ENCODE assay signal across 18 cellular contexts in the genomic region with DNA sequence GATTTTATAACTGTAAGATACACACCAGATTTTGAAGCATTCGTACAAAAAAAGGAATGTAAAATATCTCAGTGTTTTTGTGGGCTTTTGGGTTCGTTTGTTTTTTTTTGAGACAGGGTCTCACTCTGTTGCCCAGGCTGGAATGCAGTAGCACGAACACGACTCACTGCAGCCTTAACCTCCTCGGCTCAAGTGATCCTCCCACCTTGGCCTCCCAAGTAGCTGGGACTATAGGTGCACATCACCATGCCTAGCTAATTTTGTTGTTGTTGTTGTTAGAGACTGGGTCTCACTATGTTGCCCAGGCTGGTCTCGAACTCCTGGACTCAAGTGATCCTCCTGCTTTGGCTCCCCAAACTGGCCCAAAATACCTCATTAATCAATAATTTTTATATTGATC. TPM values are rescaled to one million over a fixed set of nuclear protein-coding genes. Genes with fewer than 3 reads are reported as not detected.
DNase-seq lines count a peak whose midpoint lies in the region; ATAC-seq, FAIRE-seq and TF ChIP-seq lines count a peak whose summit lies in the region.
"Had no signal": no experiment of that assay in that cellular context is flagged by ENCODE, and none has a peak within 500 bp of the region (broad histone marks: within the 10 kb centered on the region; RNA-seq: fewer than 3 reads in every experiment).

No MANE protein-coding gene starts in this region.

- H3K9me2 ChIP-seq in OCI-LY7 (ENCODE audit: insufficient read depth, low read length), result no peaks in the 10 kb centered on the region

- TF ChIP-seq CTCF in HepG2 (CRISPR knock-in tag; IDR thresholded peaks at IDR 0.05) (no peak), right lobe of liver (IDR thresholded peaks at IDR 0.05) (no peak), OCI-LY7 (conservative IDR thresholded peaks at IDR 0.05; ENCODE audit: low read length) (no peak), GM13977 (IDR thresholded peaks at IDR 0.05; ENCODE audit: extremely low read depth, insufficient read depth, missing control alignments) (no peak), mucosa of descending colon (IDR thresholded peaks at IDR 0.05) (no peak)

- H3K9me3 ChIP-seq in HepG2 (ENCODE audit: low read length), result no peaks in the 10 kb centered on the region
- no peaks in the 10 kb centered on the region for H3K9me3 ChIP-seq in right lobe of liver
- no peaks in the 10 kb centered on the region for H3K9me3 ChIP-seq in OCI-LY7 (ENCODE audit: low read length)
- no peaks in the 10 kb centered on the region for H3K9me3 ChIP-seq in naive thymus-derived CD4-positive, alpha-beta T cell (ENCODE audit: control insufficient read depth in 2 of 3, low read length in 3 of 3)
- no peaks in the 10 kb centered on the region for H3K9me3 ChIP-seq in mucosa of descending colon

- no peak for TF ChIP-seq RAD21 in HepG2 (CRISPR knock-in tag; IDR thresholded peaks at IDR 0.05)

- no peaks in the 10 kb centered on the region for H4K20me1 ChIP-seq in HepG2 (ENCODE audit: insufficient read depth, low read length)
- H4K20me1 ChIP-seq in OCI-LY7 (ENCODE audit: insufficient read depth, low read length), result no peaks in the 10 kb centered on the region

- peaks cover 10% of the 10 kb centered on the region for H3K79me2 ChIP-seq in HepG2 (ENCODE audit: insufficient read depth, low read length)
- peaks cover 17% of the 10 kb centered on the region; the same call in 1 of the 2 replicates for H3K79me2 ChIP-seq in OCI-LY7 (ENCODE audit: insufficient read depth, low read depth, low read length)

- DNase-seq in HepG2 (ENCODE audit: low spot score) (no peak), right lobe of liver (no peak), OCI-LY7 (ENCODE audit: low spot score) (no peak), GM13977 (ENCODE audit: low spot score) (no peak), NCI-H2029 (lab: John Stamatoyannopoulos, UW) (no peak), mucosa of descending colon (no peak)
- no peak for DNase-seq in naive thymus-derived CD4-positive, alpha-beta T cell
- DNase-seq: 8988T; AML-193; CD4-positive, CD25-positive, alpha-beta regulatory T cell; DMS79; EL; HCEC 1CT; IMR-90 had no signal

- H3K27ac ChIP-seq in HepG2 (ENCODE audit: extremely low read length, insufficient read depth, low read length) (no peak overlapping the region), right lobe of liver (no peak overlapping the region), OCI-LY7 (ENCODE audit: low read depth, low read length, poor library complexity, severe bottlenecking) (no peak overlapping the region)
- no peak overlapping the region for H3K27ac ChIP-seq in naive thymus-derived CD4-positive, alpha-beta T cell (ENCODE audit: low read depth, low read length)

- H3K27me3 Mint-ChIP-seq in naive thymus-derived CD4-positive, alpha-beta T cell, result no peaks in the 10 kb centered on the region
- H3K27me3 Mint-ChIP-seq: CD4-positive, CD25-positive, alpha-beta regulatory T cell had no signal

- H3K27ac Mint-ChIP-seq in naive thymus-derived CD4-positive, alpha-beta T cell, result peak overlapping the region in 7 of 9 donors; percentile 20 to 89 (median 68)

- H3K9me3 Mint-ChIP-seq in naive thymus-derived CD4-positive, alpha-beta T cell, result peaks cover 0 to 4% (median 0%) of the 10 kb centered on the region in 11 donors
- H3K9me3 Mint-ChIP-seq: CD4-positive, CD25-positive, alpha-beta regulatory T cell had no signal

- TF ChIP-seq EP300 in HepG2 (IDR thresholded peaks at IDR 0.05; ENCODE audit: low read depth in 2 of 2, low read length in 2 of 2) (no peak), HepG2 (CRISPR knock-in tag; IDR thresholded peaks at IDR 0.05; ENCODE audit: borderline replicate concordance) (no peak)

- CTCF ChIA-PET in HepG2 (lab: Yijun Ruan, JAX; ENCODE audit: low intra/inter-chr PET ratio, low total read pairs) (no interaction called here), OCI-LY7 (lab: Charles Lee; ENCODE audit: unreplicated experiment) (no interaction called here)
- CTCF ChIA-PET in naive thymus-derived CD4-positive, alpha-beta T cell (lab: Charles Lee), result interaction anchor here (0.6 to 1.2 kb wide), 3 partner anchors 14 to 52 kb away, joined by 3 to 4 read pairs (median 3); no protein-coding TSS in a partner anchor

- FAIRE-seq in HepG2 (lab: Jason Lieb, UNC), result no peak
- FAIRE-seq: G401.6, GM12891 had no signal

- ATAC-seq in HepG2 (no peak), right lobe of liver (no peak), mucosa of descending colon (no peak), HG02981 (IDR thresholded peaks at IDR 0.05; ENCODE audit: unreplicated experiment) (no peak)
- ATAC-seq in naive thymus-derived CD4-positive, alpha-beta T cell, result no peak

- POLR2A ChIA-PET in HepG2 (lab: Yijun Ruan, JAX) (interaction anchor here (0.7 kb wide), 1 partner anchor 12 kb away, joined by 3 read pairs; no protein-coding TSS in a partner anchor), OCI-LY7 (lab: Charles Lee) (interaction anchor here (0.6 to 2.1 kb wide), 6 partner anchors 10 to 703 kb away, joined by 3 to 6 read pairs (median 4); no protein-coding TSS in a partner anchor)
- POLR2A ChIA-PET in naive thymus-derived CD4-positive, alpha-beta T cell (lab: Charles Lee), result interaction anchor here (0.7 to 1.8 kb wide), 6 partner anchors 8 to 28 kb away, joined by 3 to 9 read pairs (median 4); partner anchors contain the start of gene STAT5A

- intact Hi-C loops in HepG2 (cut with micrococcal nuclease; ENCODE audit: unreplicated experiment), result no loop called here
- intact Hi-C loops in right lobe of liver (cut with DNase I), result no loop called here
- intact Hi-C loops in OCI-LY7 (cut with micrococcal nuclease; ENCODE audit: unreplicated experiment), result no loop called here
- intact Hi-C loops in naive thymus-derived CD4-positive, alpha-beta T cell (cut with micrococcal nuclease), result no loop called here
- intact Hi-C loops in mucosa of descending colon (cut with DNase I, micrococcal nuclease), result no loop called here

- 96% methylated on average over 6 of the region's 6 CpGs for WGBS in HepG2 (ENCODE audit: low lambda C conversion rate)
- WGBS in right lobe of liver (ENCODE audit: insufficient coverage, low coverage, low lambda C conversion rate, missing lambda C conversion rate), result 92% methylated on average over 6 of the region's 6 CpGs

- in situ Hi-C loops in HepG2 (cut with HindIII; ENCODE audit: extremely low pct_ligation_motif_present, low pct_unique_long_range_greater_than_20kb) (no loop called here), GM13977 (cut with MboI; ENCODE audit: low pct_unique_long_range_greater_than_20kb, low sequenced_read_pairs, unreplicated experiment) (no loop called here)

- no peak overlapping the region for H3K9ac ChIP-seq in HepG2 (ENCODE audit: insufficient read depth, low read depth, low read length)

- H3K4me1 ChIP-seq in HepG2 (ENCODE audit: insufficient read depth, low read length), result no peaks in the 10 kb centered on the region
- H3K4me1 ChIP-seq in right lobe of liver, result no peaks in the 10 kb centered on the region
- peaks cover 29% of the 10 kb centered on the region for H3K4me1 ChIP-seq in OCI-LY7 (ENCODE audit: insufficient read depth, low read length, poor library complexity, severe bottlenecking)
- H3K4me1 ChIP-seq in naive thymus-derived CD4-positive, alpha-beta T cell (ENCODE audit: control insufficient read depth in 2 of 2, insufficient read depth in 2 of 2, low read length in 2 of 2), result peaks cover 5 to 25% of the 10 kb centered on the region in 2 donors
- no peaks in the 10 kb centered on the region for H3K4me1 ChIP-seq in mucosa of descending colon (ENCODE audit: low read depth)

- H3K4me3 Mint-ChIP-seq in naive thymus-derived CD4-positive, alpha-beta T cell, result peak overlapping the region in 1 of 10 donors; percentile 6
- H3K4me3 Mint-ChIP-seq: CD4-positive, CD25-positive, alpha-beta regulatory T cell had no signal

- H3K4me3 ChIP-seq in HepG2 (replicated peaks in 1 of 3; ENCODE audit: insufficient read depth in 1 of 3, low read depth in 2 of 3, low read length in 3 of 3) (no peak overlapping the region), right lobe of liver (no peak overlapping the region), OCI-LY7 (ENCODE audit: low read depth, low read length, poor library complexity, severe bottlenecking) (peak overlapping the region; percentile 0), mucosa of descending colon (no peak overlapping the region)
- H3K4me3 ChIP-seq in naive thymus-derived CD4-positive, alpha-beta T cell (ENCODE audit: low read length), result no peak overlapping the region
- H3K4me3 ChIP-seq: BLaER1 treated with 17β-estradiol and CSF1 and Interleukin-3, amounts not matched to agents 10 nM and 100 nM had no signal

- peaks cover 21 to 64% (median 44%) of the 10 kb centered on the region in 7 donors for H3K4me1 Mint-ChIP-seq in naive thymus-derived CD4-positive, alpha-beta T cell

- TF ChIP-seq POLR2A in HepG2 (IDR thresholded peaks at IDR 0.05; ENCODE audit: insufficient read depth in 1 of 2, low read depth in 2 of 2, low read length in 2 of 2), result no peak
- no peak for TF ChIP-seq POLR2A in right lobe of liver (IDR thresholded peaks at IDR 0.05)

- H3K4me2 ChIP-seq in HepG2 (ENCODE audit: low read depth, low read length), result no peak overlapping the region
- peak overlapping the region; percentile 66 for H3K4me2 ChIP-seq in OCI-LY7 (ENCODE audit: low read length)

- BruUV-seq in HepG2 (replicated peaks; lab: Mats Ljungman, UMichigan), result no TSS peak
- BruUV-seq in OCI-LY7 (replicated peaks; lab: Mats Ljungman, UMichigan), result no TSS peak

- H3K27me3 ChIP-seq in HepG2 (ENCODE audit: control insufficient read depth in 1 of 2, insufficient read depth in 2 of 2, low read length in 2 of 2) (no peaks in the 10 kb centered on the region), right lobe of liver (no peaks in the 10 kb centered on the region)
- no peaks in the 10 kb centered on the region for H3K27me3 ChIP-seq in naive thymus-derived CD4-positive, alpha-beta T cell (ENCODE audit: control insufficient read depth in 2 of 2, insufficient read depth in 2 of 2, low read length in 2 of 2)
- H3K27me3 ChIP-seq: BLaER1 treated with 17β-estradiol and CSF1 and Interleukin-3, amounts not matched to agents 10 nM and 100 nM had no signal

- H2AFZ ChIP-seq in HepG2 (ENCODE audit: low read length) (no peak overlapping the region), OCI-LY7 (ENCODE audit: low read length) (no peak overlapping the region)

- H3K36me3 ChIP-seq in HepG2 (replicated peaks in 1 of 2; ENCODE audit: control insufficient read depth in 1 of 2, insufficient read depth in 2 of 2, low read length in 2 of 2) (no peaks in the 10 kb centered on the region), right lobe of liver (no peaks in the 10 kb centered on the region), OCI-LY7 (ENCODE audit: insufficient read depth, low read length) (no peaks in the 10 kb centered on the region), mucosa of descending colon (ENCODE audit: low read depth) (no peaks in the 10 kb centered on the region)
- H3K36me3 ChIP-seq in naive thymus-derived CD4-positive, alpha-beta T cell (ENCODE audit: control insufficient read depth in 2 of 3, insufficient read depth in 3 of 3, low read length in 3 of 3), result no peaks in the 10 kb centered on the region

- peaks cover 0 to 4% (median 3%) of the 10 kb centered on the region in 5 donors for H3K36me3 Mint-ChIP-seq in naive thymus-derived CD4-positive, alpha-beta T cell

RNA-seq across cellular contexts. Expression of gene STAT5B, which starts 15.9 kb away (rescaled TPM):
- total RNA-seq in HepG2 (2016; rRNA removed; fragmentation: Illumina TruSeq; extraction: Trizol) (17.2 and 21.0 TPM in 2 replicates), right lobe of liver (10 to 100 TPM; 21.2 to 29.0 (median 26.7) TPM), OCI-LY7 (2022) (46.7 and 50.5 TPM in 2 replicates), mucosa of descending colon (10 to 100 TPM; 30.1 to 93.0 (median 32.2) TPM)
- 8.8 and 10.4 TPM in 2 replicates for total RNA-seq in HepG2 (2016; cell fraction: cytosol; rRNA removed; fragmentation: Illumina TruSeq; extraction: Trizol; ENCODE audit: low read depth)
- 14.8 and 23.5 TPM in 2 replicates for total RNA-seq in HepG2 (2016; cell fraction: insoluble cytoplasmic fraction; rRNA removed; fragmentation: Illumina TruSeq; extraction: Trizol)
- total RNA-seq in HepG2 (2016; cell fraction: membrane; rRNA removed; fragmentation: Illumina TruSeq; extraction: Trizol), result 13.7 and 14.6 TPM in 2 replicates
- 21.1 and 22.8 TPM in 2 replicates for total RNA-seq in HepG2 (2016; cell fraction: nucleus; rRNA removed; fragmentation: Illumina TruSeq; extraction: Trizol)
- polyA plus RNA-seq in HepG2 (2011; rRNA removed), result 42.8 and 44.8 TPM in 2 replicates
- polyA plus RNA-seq in HepG2 (2011; cell fraction: cytosol; rRNA removed), result 18.5 and 22.6 TPM in 2 replicates
- 110 and 115 TPM in 2 replicates for polyA plus RNA-seq in HepG2 (2011; cell fraction: nucleus; rRNA removed)
- polyA plus RNA-seq in HepG2 (2012), result 27.0 and 34.0 TPM in 2 replicates
- 3.0 and 3.2 TPM in 2 replicates for polyA plus RNA-seq in HepG2 (2016; cell fraction: cytosol; fragmentation: Illumina TruSeq; extraction: Trizol; ENCODE audit: low read depth)
- 13.9 and 18.4 TPM in 2 replicates for polyA plus RNA-seq in HepG2 (2016; cell fraction: insoluble cytoplasmic fraction; fragmentation: Illumina TruSeq; extraction: Trizol; ENCODE audit: low read depth)
- polyA plus RNA-seq in HepG2 (2016; cell fraction: membrane; fragmentation: Illumina TruSeq; extraction: Trizol; ENCODE audit: low read depth), result 8.2 and 9.4 TPM in 2 replicates
- polyA plus RNA-seq in HepG2 (2016; cell fraction: nucleus; fragmentation: Illumina TruSeq; extraction: Trizol; ENCODE audit: insufficient read depth, low read depth), result 73.9 and 77.3 TPM in 2 replicates
- 35.0 and 59.1 TPM in 2 replicates for polyA minus RNA-seq in HepG2 (2011; rRNA and poly(A)+ RNA removed; ENCODE audit: low replicate concordance)
- polyA minus RNA-seq in HepG2 (2011; cell fraction: cytosol; rRNA and poly(A)+ RNA removed), result 14.9 and 16.6 TPM in 2 replicates
- polyA minus RNA-seq in HepG2 (2011; cell fraction: nucleus; rRNA and poly(A)+ RNA removed), result 36.8 and 37.1 TPM in 2 replicates
- 32.4 and 33.3 TPM in 2 replicates for total RNA-seq in OCI-LY7 (2014; rRNA removed; shearing (Covaris generic))
- 100 to 1,000 TPM; 143 to 192 (median 183) TPM for total RNA-seq in naive thymus-derived CD4-positive, alpha-beta T cell
- 100 to 1,000 TPM in 1 of 2 donors, 10 to 100 TPM in 1; 98.0 to 135 TPM for polyA plus RNA-seq in naive thymus-derived CD4-positive, alpha-beta T cell

RNA-seq across cellular contexts. Expression of gene STAT5A, which starts 28.0 kb away (rescaled TPM):
- total RNA-seq in HepG2 (2016; rRNA removed; fragmentation: Illumina TruSeq; extraction: Trizol) (4.1 and 4.5 TPM in 2 replicates), right lobe of liver (10 to 100 TPM in 1 of 6 experiments, 1 to 10 TPM in 5; 4.8 to 11.5 (median 7.7) TPM), OCI-LY7 (2022) (7.9 TPM in 2 replicates), mucosa of descending colon (10 to 100 TPM; 26.4 to 53.7 (median 29.7) TPM)
- 1.5 and 1.6 TPM in 2 replicates for total RNA-seq in HepG2 (2016; cell fraction: cytosol; rRNA removed; fragmentation: Illumina TruSeq; extraction: Trizol; ENCODE audit: low read depth)
- total RNA-seq in HepG2 (2016; cell fraction: insoluble cytoplasmic fraction; rRNA removed; fragmentation: Illumina TruSeq; extraction: Trizol), result 2.4 and 3.2 TPM in 2 replicates
- 3.5 and 3.6 TPM in 2 replicates for total RNA-seq in HepG2 (2016; cell fraction: membrane; rRNA removed; fragmentation: Illumina TruSeq; extraction: Trizol)
- 3.1 and 4.2 TPM in 2 replicates for total RNA-seq in HepG2 (2016; cell fraction: nucleus; rRNA removed; fragmentation: Illumina TruSeq; extraction: Trizol)
- 1.2 and 1.4 TPM in 2 replicates for polyA plus RNA-seq in HepG2 (2011; rRNA removed)
- 1.3 and 1.4 TPM in 2 replicates for polyA plus RNA-seq in HepG2 (2011; cell fraction: cytosol; rRNA removed)
- polyA plus RNA-seq in HepG2 (2011; cell fraction: nucleus; rRNA removed), result 3.3 and 3.4 TPM in 2 replicates
- 3.9 and 7.9 TPM in 2 replicates for polyA plus RNA-seq in HepG2 (2012)
- polyA plus RNA-seq in HepG2 (2016; cell fraction: cytosol; fragmentation: Illumina TruSeq; extraction: Trizol; ENCODE audit: low read depth), result 1.2 and 1.4 TPM in 2 replicates
- polyA plus RNA-seq in HepG2 (2016; cell fraction: insoluble cytoplasmic fraction; fragmentation: Illumina TruSeq; extraction: Trizol; ENCODE audit: low read depth), result 2.4 and 3.3 TPM in 2 replicates
- 2.4 and 2.5 TPM in 2 replicates for polyA plus RNA-seq in HepG2 (2016; cell fraction: membrane; fragmentation: Illumina TruSeq; extraction: Trizol; ENCODE audit: low read depth)
- polyA plus RNA-seq in HepG2 (2016; cell fraction: nucleus; fragmentation: Illumina TruSeq; extraction: Trizol; ENCODE audit: insufficient read depth, low read depth), result 3.2 and 4.2 TPM in 2 replicates
- 6.3 and 24.5 TPM in 2 replicates for polyA minus RNA-seq in HepG2 (2011; rRNA and poly(A)+ RNA removed; ENCODE audit: low replicate concordance)
- polyA minus RNA-seq in HepG2 (2011; cell fraction: cytosol; rRNA and poly(A)+ RNA removed), result 1.7 TPM in 2 replicates
- polyA minus RNA-seq in HepG2 (2011; cell fraction: nucleus; rRNA and poly(A)+ RNA removed), result 1.7 and 3.0 TPM in 2 replicates
- total RNA-seq in OCI-LY7 (2014; rRNA removed; shearing (Covaris generic)), result 1.9 and 3.8 TPM in 2 replicates
- 100 to 1,000 TPM; 111 to 162 (median 150) TPM for total RNA-seq in naive thymus-derived CD4-positive, alpha-beta T cell
- polyA plus RNA-seq in naive thymus-derived CD4-positive, alpha-beta T cell, result 100 to 1,000 TPM in 1 of 2 donors, 10 to 100 TPM in 1; 72.8 to 150 TPM
